9 cellular contexts compared by ENCODE assay signal in the genomic region with DNA sequence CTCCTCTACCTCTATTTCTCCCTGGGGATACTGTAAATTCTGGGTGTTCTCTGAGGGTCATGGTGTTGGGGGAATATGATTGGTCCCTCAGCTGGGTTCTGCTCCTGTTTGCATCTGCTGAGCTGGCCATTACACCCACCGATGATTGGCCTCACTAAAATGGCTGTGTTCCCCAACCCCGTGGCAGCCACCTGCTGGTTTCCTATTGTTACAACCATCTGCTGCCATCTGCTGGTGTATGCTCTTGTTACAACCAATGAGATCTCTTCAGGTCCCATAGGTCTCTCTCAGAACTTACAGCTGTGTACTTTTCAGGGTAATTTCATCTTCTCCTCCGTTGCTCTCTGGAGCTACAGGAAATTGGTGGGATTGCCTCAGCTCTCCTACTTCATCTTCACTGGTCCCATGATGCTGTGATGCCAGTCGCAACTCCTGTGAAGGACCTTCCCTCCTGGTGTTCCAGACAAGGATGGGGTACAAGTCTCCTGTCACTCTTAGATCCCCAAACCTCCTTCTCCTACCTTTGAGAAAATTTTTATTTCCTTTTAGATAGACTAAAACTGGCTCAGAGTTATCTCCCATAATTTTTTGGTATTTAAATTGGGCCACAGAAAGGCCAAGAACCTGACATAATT.
DNase-seq lines count a peak whose midpoint lies in the region; ATAC-seq, FAIRE-seq and TF ChIP-seq lines count a peak whose summit lies in the region.
"Had no signal": no experiment of that assay in that cellular context is flagged by ENCODE, and none has a peak within 500 bp of the region (broad histone marks: within the 10 kb centered on the region; RNA-seq: fewer than 3 reads in every experiment).

No MANE protein-coding gene starts in this region.

- peak overlapping the region; percentile 82 for H2AFZ ChIP-seq in endothelial cell of umbilical vein (ENCODE audit: low read depth, low read length)

- no peaks in the 10 kb centered on the region for H3K36me3 ChIP-seq in endothelial cell of umbilical vein (ENCODE audit: control insufficient read depth in 2 of 2, extremely low read depth in 1 of 2, insufficient read depth in 2 of 2, low read length in 2 of 2)
- no peaks in the 10 kb centered on the region for H3K36me3 ChIP-seq in mucosa of descending colon (ENCODE audit: low read depth)

- no peaks in the 10 kb centered on the region for H3K9me1 ChIP-seq in endothelial cell of umbilical vein (replicated peaks; ENCODE audit: control insufficient read depth, extremely low read depth, insufficient read depth, low read length)

- H4K20me1 ChIP-seq in endothelial cell of umbilical vein (replicated peaks; ENCODE audit: control insufficient read depth, extremely low read depth, insufficient read depth, low read length) = no peaks in the 10 kb centered on the region

- H3K4me1 ChIP-seq in endothelial cell of umbilical vein (ENCODE audit: control insufficient read depth, extremely low read depth, insufficient read depth, low read length) = no peaks in the 10 kb centered on the region
- no peaks in the 10 kb centered on the region for H3K4me1 ChIP-seq in mucosa of descending colon (ENCODE audit: low read depth)

- ATAC-seq in GM21526 (IDR thresholded peaks at IDR 0.05; ENCODE audit: low FRiP score, unreplicated experiment) (peak; percentile 100), mucosa of descending colon (peak; percentile 93)

- no peak overlapping the region for H3K4me3 ChIP-seq in endothelial cell of umbilical vein (replicated peaks in 1 of 3; ENCODE audit: insufficient read depth in 1 of 3, low read depth in 1 of 3, low read length in 3 of 3)
- H3K4me3 ChIP-seq in mucosa of descending colon = no peak overlapping the region

- no peak for TF ChIP-seq POLR2A in endothelial cell of umbilical vein (IDR thresholded peaks at IDR 0.05; ENCODE audit: low read depth, low read length)

- DNase-seq in DMS 273 treated with DMSO at 0.1 percent for 48 hours (lab: John Stamatoyannopoulos, UW) (peak; percentile 74), HT1080 (ENCODE audit: low read depth) (peak; percentile 80), NOMO-1 treated with dmso at 0.1 percent for 144 hours (lab: John Stamatoyannopoulos, UW; ENCODE audit: unreplicated experiment) (peak; percentile 3), endothelial cell of umbilical vein (ENCODE audit: low read depth, low spot score) (peak; percentile 74), mucosa of descending colon (peak; percentile 45 to 96 (median 47))
- peak; percentile 10 to 41 (median 13) for DNase-seq in activated CD8-positive, alpha-beta memory T cell treated with anti-CD3 and anti-CD28 coated beads for 48 hours (ENCODE audit: low read depth in 2 of 3, low spot score in 2 of 3)
- peak; percentile 83 for DNase-seq in stimulated activated CD8-positive, alpha-beta memory T cell treated with anti-CD3 and anti-CD28 coated beads, Interleukin-4, amount 100 ng/mL, for 48 hours

- no peak overlapping the region for H3K9ac ChIP-seq in endothelial cell of umbilical vein (replicated peaks; ENCODE audit: extremely low read depth, insufficient read depth, low read length)

- no peaks in the 10 kb centered on the region for H3K9me3 ChIP-seq in endothelial cell of umbilical vein (replicated peaks; ENCODE audit: control insufficient read depth, insufficient read depth, low read length)
- H3K9me3 ChIP-seq in mucosa of descending colon = no peaks in the 10 kb centered on the region

- no peak overlapping the region for H3K4me2 ChIP-seq in endothelial cell of umbilical vein (ENCODE audit: insufficient read depth, low read length)

- H3K79me2 ChIP-seq in endothelial cell of umbilical vein (ENCODE audit: control insufficient read depth, insufficient read depth, low read length) = no peaks in the 10 kb centered on the region

- intact Hi-C loops in endothelial cell of umbilical vein (cut with micrococcal nuclease) (loop anchor here (1.0 to 2.0 kb wide), 4 partner anchors 263 to 872 kb away; no protein-coding TSS in a partner anchor), mucosa of descending colon (cut with DNase I, micrococcal nuclease) (loop anchor here (5.0 to 10.0 kb wide), 2 partner anchors 867 to 870 kb away; no protein-coding TSS in a partner anchor)

- BruUV-seq in endothelial cell of umbilical vein (replicated peaks; lab: Mats Ljungman, UMichigan) = no TSS peak

- POLR2A ChIA-PET in endothelial cell of umbilical vein (lab: Charles Lee) = interaction anchor here (0.5 kb wide), 1 partner anchor 872 kb away, joined by 3 read pairs; no protein-coding TSS in a partner anchor

- peak; percentile 87 for FAIRE-seq in endothelial cell of umbilical vein (lab: Jason Lieb, UNC)
- FAIRE-seq: endometrium had no signal

- dilution Hi-C loops in endothelial cell of umbilical vein (cut with MboI; ENCODE audit: extremely low pct_ligation_motif_present, low sequenced_read_pairs) = no loop called here

- no peak overlapping the region for H3K27ac ChIP-seq in endothelial cell of umbilical vein (ENCODE audit: insufficient read depth, low read depth, low read length)

- CTCF ChIA-PET in endothelial cell of umbilical vein (lab: Charles Lee) = interaction anchor here (0.6 to 6.4 kb wide), 20 partner anchors 11 to 920 kb away, joined by 3 to 72 read pairs (median 5); a partner anchor contains a TSS

- TF ChIP-seq CTCF in endothelial cell of umbilical vein (IDR thresholded peaks at IDR 0.05; ENCODE audit: extremely low read depth in 1 of 2, insufficient read depth in 1 of 2, low read depth in 1 of 2, low read length in 2 of 2) = peak; percentile 72 to 84
- TF ChIP-seq CTCF in mucosa of descending colon (IDR thresholded peaks at IDR 0.05) = peak; percentile 44

- H3K27me3 ChIP-seq in endothelial cell of umbilical vein (ENCODE audit: control insufficient read depth in 2 of 2, insufficient read depth in 2 of 2, low read length in 2 of 2) = no peaks in the 10 kb centered on the region

TF ChIP-seq in endothelial cell of umbilical vein, 7 proteins besides CTCF, POLR2A, EP300 and RAD21:
- TF ChIP-seq GATA2 (IDR thresholded peaks at IDR 0.05; ENCODE audit: insufficient read depth, insufficient read length, low read depth, low read length) (no peak), POLR2AphosphoS5 (IDR thresholded peaks at IDR 0.05; ENCODE audit: insufficient read depth, low read depth, low read length) (no peak), FOS (IDR thresholded peaks at IDR 0.05; ENCODE audit: borderline replicate concordance, insufficient read depth, low read length) (no peak)
- TF ChIP-seq, protein P1, sequence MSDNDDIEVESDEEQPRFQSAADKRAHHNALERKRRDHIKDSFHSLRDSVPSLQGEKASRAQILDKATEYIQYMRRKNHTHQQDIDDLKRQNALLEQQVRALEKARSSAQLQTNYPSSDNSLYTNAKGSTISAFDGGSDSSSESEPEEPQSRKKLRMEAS (IDR thresholded peaks at IDR 0.05; ENCODE audit: insufficient read depth, insufficient read length) = no peak

Comparison
In these comparisons a context has a peak if more than half of its experiments do, and no peak if none do; other contexts are left out.
1. DNase-seq: peak in every context shown above with its lines; median percentile 83 in stimulated activated CD8-positive, alpha-beta memory T cell treated with anti-CD3 and anti-CD28 coated beads, Interleukin-4, amount 100 ng/mL, for 48 hours; 80 in HT1080; 74 in DMS 273 treated with DMSO at 0.1 percent for 48 hours; 74 in endothelial cell of umbilical vein; 47 in mucosa of descending colon; 13 in activated CD8-positive, alpha-beta memory T cell treated with anti-CD3 and anti-CD28 coated beads for 48 hours; 3 in NOMO-1 treated with dmso at 0.1 percent for 144 hours.